Comparison of ENCODE assay signal across 18 cellular contexts in genomic region chr7:153389261-153389660, GRCh38.
A peak's percentile ranks its signal among the peaks of the same experiment; 100 is the strongest.
DNase-seq lines count a peak whose midpoint lies in the region; ATAC-seq and TF ChIP-seq lines count a peak whose summit lies in the region.
"Had no signal": no experiment of that assay in that cellular context is flagged by ENCODE, and none has a peak within 500 bp of the region (broad histone marks: within the 10 kb centered on the region; RNA-seq: fewer than 3 reads in every experiment).

No MANE protein-coding gene starts in this region.

- no peak for TF ChIP-seq POLR2A in vagina (IDR thresholded peaks at IDR 0.05)

- no peak overlapping the region for H3K27ac Mint-ChIP-seq in osteocyte (ENCODE audit: unreplicated experiment)
- H3K27ac Mint-ChIP-seq: CD4-positive, alpha-beta memory T cell; HFFc6 had no signal

- no peak overlapping the region for H3K4me3 Mint-ChIP-seq in osteocyte (ENCODE audit: unreplicated experiment)
- H3K4me3 Mint-ChIP-seq: CD4-positive, alpha-beta memory T cell; HFFc6 had no signal

- DNase-seq in Right ventricle myocardium superior (no peak), cardiac septum (ENCODE audit: low spot score) (no peak), left cardiac atrium (no peak), osteocyte (ENCODE audit: extremely low spot score, unreplicated experiment) (peak; percentile 17), vagina (ENCODE audit: extremely low spot score in 2 of 2) (peak; percentile 9 to 20), KBM-7 (no peak)
- no peak for DNase-seq in activated CD8-positive, alpha-beta memory T cell treated with anti-CD3 and anti-CD28 coated beads, Interleukin-2, amount 50 U/mL, for 4 hours
- DNase-seq: CD4-positive, alpha-beta memory T cell; GF-D8; H7; HFFc6; NCI-H1092; NCI-H1436 treated with DMSO at 0.1 percent for 48 hours; NCI-H2029 treated with DMSO at 0.1 percent for 48 hours; NK-92 treated with Interleukin-12 subunit alpha and Interleukin-12 subunit beta, amount 100 ng/mL, for 24 hours; Peyer's patch; SHP77 had no signal

- H3K4me1 Mint-ChIP-seq in osteocyte (ENCODE audit: unreplicated experiment) = no peaks in the 10 kb centered on the region
- H3K4me1 Mint-ChIP-seq: CD4-positive, alpha-beta memory T cell had no signal

- H3K36me3 Mint-ChIP-seq in osteocyte (ENCODE audit: unreplicated experiment) = no peaks in the 10 kb centered on the region
- H3K36me3 Mint-ChIP-seq: CD4-positive, alpha-beta memory T cell had no signal

- H3K27me3 Mint-ChIP-seq in osteocyte (ENCODE audit: unreplicated experiment) = no peaks in the 10 kb centered on the region
- H3K27me3 Mint-ChIP-seq: CD4-positive, alpha-beta memory T cell had no signal

- no peak overlapping the region for H3K27ac ChIP-seq in vagina

- ATAC-seq in Right ventricle myocardium superior (ENCODE audit: poor library complexity) (peak; percentile 89), left cardiac atrium (peak; percentile 88 to 95), HG02623 (IDR thresholded peaks at IDR 0.05; ENCODE audit: unreplicated experiment) (no peak)

- in situ Hi-C loops in KBM-7 (cut with MboI; ENCODE audit: low pct_unique_long_range_greater_than_20kb, low sequenced_read_pairs) = no loop called here

- no peaks in the 10 kb centered on the region for H3K36me3 ChIP-seq in vagina
- H3K36me3 ChIP-seq: Peyer's patch had no signal

- intact Hi-C loops in Right ventricle myocardium superior (cut with DNase I) (no loop called here), cardiac septum (cut with DNase I) (no loop called here), left cardiac atrium (cut with DNase I) (loop anchor here in 1 of 2 donors (10.0 kb wide), 2 partner anchors 296 to 446 kb away; no protein-coding TSS in a partner anchor), vagina (cut with DNase I) (no loop called here)

- H3K4me1 ChIP-seq in vagina = peaks cover 2% of the 10 kb centered on the region
- H3K4me1 ChIP-seq: Peyer's patch had no signal

- no peaks in the 10 kb centered on the region for H3K27me3 ChIP-seq in vagina
- H3K27me3 ChIP-seq: Peyer's patch had no signal

- H3K9me3 Mint-ChIP-seq in osteocyte (ENCODE audit: unreplicated experiment) = peaks cover 70% of the 10 kb centered on the region

- H3K4me3 ChIP-seq in vagina = no peak overlapping the region
- H3K4me3 ChIP-seq: Peyer's patch had no signal

- no peak for TF ChIP-seq CTCF in osteocyte (IDR thresholded peaks at IDR 0.05)
- no peak for TF ChIP-seq CTCF in vagina (IDR thresholded peaks at IDR 0.05)

- H3K9me3 ChIP-seq in vagina = no peaks in the 10 kb centered on the region
- H3K9me3 ChIP-seq: Peyer's patch had no signal

Comparison
In these comparisons a context has a peak if more than half of its experiments do, and no peak if none do; other contexts are left out.
1. DNase-seq: peak in osteocyte (single experiment) and vagina (2 of 2); none in Right ventricle myocardium superior (single experiment), cardiac septum (single experiment), left cardiac atrium (single experiment), activated CD8-positive, alpha-beta memory T cell treated with anti-CD3 and anti-CD28 coated beads, Interleukin-2, amount 50 U/mL, for 4 hours (single experiment) and KBM-7 (single experiment).